In genomic region chr10:29811751-29812427, GRCh38 we compare ENCODE assay signal across 8 cellular contexts.
A peak's percentile ranks its signal among the peaks of the same experiment; 100 is the strongest.
DNase-seq lines count a peak whose midpoint lies in the region; ATAC-seq and TF ChIP-seq lines count a peak whose summit lies in the region.

No MANE protein-coding gene starts in this region.

- TF ChIP-seq POLR2A in esophagus muscularis mucosa (IDR thresholded peaks at IDR 0.05; ENCODE audit: low read depth) = no peak

- H3K9me3 ChIP-seq in SK-N-MC (ENCODE audit: low read depth, low read length) (no peaks in the 10 kb centered on the region), esophagus muscularis mucosa (no peaks in the 10 kb centered on the region)

- intact Hi-C loops in esophagus muscularis mucosa (cut with DNase I) = loop anchor here (5.0 kb wide), 1 partner anchor 75 kb away; no protein-coding TSS in a partner anchor

- H3K36me3 ChIP-seq in SK-N-MC (ENCODE audit: insufficient read depth, low read length) (no peaks in the 10 kb centered on the region), esophagus muscularis mucosa (no peaks in the 10 kb centered on the region)

- TF ChIP-seq CTCF in esophagus muscularis mucosa (IDR thresholded peaks at IDR 0.05) = no peak

- ATAC-seq in HG03565 (IDR thresholded peaks at IDR 0.05; ENCODE audit: unreplicated experiment) = no peak
- ATAC-seq in HG02973 (IDR thresholded peaks at IDR 0.05; ENCODE audit: unreplicated experiment) = no peak
- no peak for ATAC-seq in GM18520 (IDR thresholded peaks at IDR 0.05; ENCODE audit: unreplicated experiment)

- H3K27ac ChIP-seq in SK-N-MC = peak overlapping the region; percentile 50; the same call in 1 of the 2 replicates
- peak overlapping the region; percentile 88 to 96 (median 92) for H3K27ac ChIP-seq in esophagus muscularis mucosa (replicated peaks in 1 of 4)

- peaks cover 16 to 75% (median 60%) of the 10 kb centered on the region in 4 donors for H3K4me1 ChIP-seq in esophagus muscularis mucosa

- TF ChIP-seq EP300 in esophagus muscularis mucosa (IDR thresholded peaks at IDR 0.05) = peak; percentile 78

- DNase-seq in NK-92 treated with Interleukin-12 subunit alpha and Interleukin-12 subunit beta, amount 100 ng/mL, for 24 hours (lab: John Stamatoyannopoulos, UW) = peak; percentile 1
- DNase-seq in NK-92 (lab: John Stamatoyannopoulos, UW; ENCODE audit: unreplicated experiment) = no peak
- no peak for DNase-seq in SK-N-MC (ENCODE audit: low read depth, low spot score)
- DNase-seq in esophagus muscularis mucosa (ENCODE audit: extremely low spot score) = no peak
- DNase-seq in occipital lobe (lab: John Stamatoyannopoulos, UW) = peak; percentile 40

- no peaks in the 10 kb centered on the region for H3K27me3 ChIP-seq in esophagus muscularis mucosa

- WGBS in esophagus muscularis mucosa = 11% methylated on average over 5 of the region's 5 CpGs

- no peak overlapping the region for H3K4me3 ChIP-seq in SK-N-MC
- peak overlapping the region in 3 of 4 donors; percentile 16 to 36 (median 20) for H3K4me3 ChIP-seq in esophagus muscularis mucosa

- H3K9ac ChIP-seq in SK-N-MC (ENCODE audit: insufficient read length) = no peak overlapping the region

Comparison
In these comparisons a context has a peak if more than half of its experiments do, and no peak if none do; other contexts are left out.
1. DNase-seq: peak in NK-92 treated with Interleukin-12 subunit alpha and Interleukin-12 subunit beta, amount 100 ng/mL, for 24 hours (single experiment) and occipital lobe (single experiment); none in NK-92 (single experiment), SK-N-MC (single experiment) and esophagus muscularis mucosa (single experiment).